ENCODE assay signal across 27 cellular contexts in the genomic region with DNA sequence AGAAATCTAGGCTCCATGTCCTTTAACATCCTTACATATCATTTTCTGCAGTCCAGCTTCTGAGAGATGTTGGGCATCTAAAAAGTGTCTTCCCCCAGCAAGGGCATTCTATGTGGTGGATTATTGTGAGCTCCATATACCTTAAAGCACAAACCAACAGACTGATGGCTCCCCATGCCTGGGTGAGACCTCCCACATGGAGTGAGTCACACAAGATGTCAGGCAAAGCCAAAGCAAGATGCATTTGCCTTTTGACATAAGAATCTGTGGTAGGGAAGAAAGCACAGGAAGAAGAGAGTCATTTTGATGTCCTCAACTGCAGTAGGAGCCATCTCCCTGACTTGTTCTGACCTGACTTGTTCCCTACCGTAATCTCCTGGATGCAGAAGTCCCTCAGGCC.
"Had no signal": no experiment of that assay in that cellular context is flagged by ENCODE, and none has a peak within 500 bp of the region (broad histone marks: within the 10 kb centered on the region; RNA-seq: fewer than 3 reads in every experiment).

No MANE protein-coding gene starts in this region.

- DNase-seq: activated CD4-positive, alpha-beta T cell treated with anti-CD3 and anti-CD28 coated beads for 48 hours; activated CD4-positive, alpha-beta T cell treated with anti-CD3 and anti-CD28 coated beads, Interleukin-2, amount 50 U/mL, for 48 hours; activated CD8-positive, alpha-beta memory T cell treated with anti-CD3 and anti-CD28 coated beads for 24 hours; activated effector memory CD4-positive, alpha-beta T cell treated with Interleukin-2 at 50 U/mL for 16 hours; activated naive CD4-positive, alpha-beta T cell treated with Interleukin-2 at 50 U/mL for 16 hours; anterior cingulate cortex; cerebellar nuclear complex; colonic mucosa; effector CD8-positive, alpha-beta T cell; foreskin melanocyte; glutamatergic neuron; kidney; mesenchymal stem cell; ovary; retina; stimulated activated CD4-positive, alpha-beta T cell treated with anti-CD3 and anti-CD28 coated beads, Interleukin-12 subunit alpha, Interleukin-12 subunit beta, amount 100 ng/mL, for 4 hours; stimulated activated CD4-positive, alpha-beta T cell treated with anti-CD3 and anti-CD28 coated beads, Interleukin-4, amount 100 ng/mL, for 1 hour; stimulated activated naive CD8-positive, alpha-beta T cell treated with anti-CD3 and anti-CD28 coated beads, Interleukin-15, Interleukin-2, amounts not matched to agents 100 U/mL and 50 U/mL, for 24 hours; uterus; WERI-Rb-1 had no signal

- H3K36me3 Mint-ChIP-seq: activated naive CD8-positive, alpha-beta T cell; natural killer cell treated with Interleukin-12 subunit alpha and Interleukin-12 subunit beta and Interleukin-15 and Interleukin-18, amount 100 ng/mL, for 72 hours; type B pancreatic cell had no signal

- H3K27me3 ChIP-seq: cardiac muscle cell, colonic mucosa, ovary, uterus had no signal

- H3K27ac Mint-ChIP-seq: activated naive CD8-positive, alpha-beta T cell; natural killer cell treated with Interleukin-12 subunit alpha and Interleukin-12 subunit beta and Interleukin-15 and Interleukin-18, amount 100 ng/mL, for 72 hours; progenitor cell of endocrine pancreas; type B pancreatic cell had no signal

- H3K4me3 Mint-ChIP-seq: activated naive CD8-positive, alpha-beta T cell; natural killer cell treated with Interleukin-12 subunit alpha and Interleukin-12 subunit beta and Interleukin-15 and Interleukin-18, amount 100 ng/mL, for 72 hours; type B pancreatic cell had no signal

- H3K27ac ChIP-seq: cardiac muscle cell, colonic mucosa, ovary, skin epidermis, thoracic aorta, uterus, WERI-Rb-1 had no signal

- H3K4me1 ChIP-seq: colonic mucosa, uterus had no signal

- H3K4me3 ChIP-seq: cardiac muscle cell, colonic mucosa, ovary, skin epidermis, thoracic aorta, uterus had no signal

- H3K9me3 Mint-ChIP-seq: natural killer cell treated with Interleukin-12 subunit alpha and Interleukin-12 subunit beta and Interleukin-15 and Interleukin-18, amount 100 ng/mL, for 72 hours; type B pancreatic cell had no signal

- H3K36me3 ChIP-seq: cardiac muscle cell, colonic mucosa, ovary, thoracic aorta, uterus, WERI-Rb-1 had no signal

- H3K27me3 Mint-ChIP-seq: activated naive CD8-positive, alpha-beta T cell had no signal

- H3K9me3 ChIP-seq: colonic mucosa, ovary, thoracic aorta, uterus had no signal
